Comparison of ENCODE assay signal across 22 cellular contexts in the genomic region with DNA sequence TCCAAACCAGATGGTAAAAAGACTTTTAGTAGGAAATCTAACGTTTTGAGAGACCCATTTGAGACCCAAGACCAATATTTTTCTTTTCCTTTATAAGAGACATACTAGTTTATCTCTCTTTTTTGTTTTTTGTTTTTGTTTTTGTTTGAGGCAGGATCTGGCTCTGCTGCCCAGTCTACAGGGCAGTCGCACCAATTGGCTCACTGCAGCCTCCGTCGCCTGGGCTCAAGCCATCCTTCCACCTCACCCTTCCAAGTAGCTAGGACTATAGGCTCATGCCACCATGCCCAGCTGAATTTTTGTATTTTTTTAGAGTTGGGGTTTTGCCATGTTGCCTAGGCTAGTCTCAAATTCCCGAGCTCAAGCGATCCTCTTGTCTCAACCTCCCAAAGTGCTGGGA.
"Had no signal": no experiment of that assay in that cellular context is flagged by ENCODE, and none has a peak within 500 bp of the region (broad histone marks: within the 10 kb centered on the region; RNA-seq: fewer than 3 reads in every experiment).

No MANE protein-coding gene starts in this region.

- H3K27ac ChIP-seq: SJSA1, SK-N-MC had no signal

- ATAC-seq: HepG2 had no signal

- H3K36me3 ChIP-seq: MG63, SJSA1 had no signal

- FAIRE-seq: HepG2, RCC 7860 had no signal

- DNase-seq: Karpas-422, KG1, MG63, NCI-H1092 treated with DMSO at 0.1 percent for 48 hours, NCI-H1436, NCI-H187, NCI-H2029, NCI-H2081 treated with DMSO at 0.1 percent for 48 hours, NCI-H2171, NCI-H226, NCI-H446, NCI-H510A, NCI-H524 treated with DMSO at 0.1 percent for 48 hours, NCI-H69, NCI-H774, Right ventricle myocardium superior, RPMI8226, SIG-M5 had no signal

- H3K4me1 ChIP-seq: SJSA1 had no signal

- H3K9me3 ChIP-seq: MG63, SJSA1 had no signal

- H3K27me3 ChIP-seq: MG63, SJSA1 had no signal

- H3K4me3 ChIP-seq: MG63, SJSA1, SK-N-MC had no signal
